ENCODE assay signal across 9 cellular contexts in the genomic region with DNA sequence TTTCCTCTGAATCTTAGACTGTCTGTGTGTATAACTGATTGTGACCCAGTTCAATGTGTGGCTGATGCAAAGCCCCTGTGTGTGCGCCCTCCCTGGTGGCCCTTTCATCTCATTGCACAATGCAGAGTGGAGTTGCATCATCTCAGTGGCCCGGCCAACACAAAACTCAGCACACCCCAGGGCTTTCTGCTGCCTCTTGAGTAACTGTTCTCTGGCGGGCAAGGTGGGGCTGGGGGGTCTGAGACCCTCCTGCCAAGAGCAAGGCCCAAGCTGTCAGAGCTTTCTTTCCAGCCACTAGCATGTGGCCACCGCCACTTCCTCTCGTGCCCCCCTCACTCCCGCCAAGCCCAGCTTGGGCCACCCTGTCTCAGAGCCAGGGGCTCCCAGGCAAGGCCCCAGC.
DNase-seq lines count a peak whose midpoint lies in the region; ATAC-seq and TF ChIP-seq lines count a peak whose summit lies in the region.
"Had no signal": no experiment of that assay in that cellular context is flagged by ENCODE, and none has a peak within 500 bp of the region (broad histone marks: within the 10 kb centered on the region; RNA-seq: fewer than 3 reads in every experiment).

No MANE protein-coding gene starts in this region.

- H4K20me1 ChIP-seq in BLaER1 = no peaks in the 10 kb centered on the region

- H3K36me3 ChIP-seq in BLaER1 = no peaks in the 10 kb centered on the region
- H3K36me3 ChIP-seq in MG63 = no peaks in the 10 kb centered on the region
- no peaks in the 10 kb centered on the region for H3K36me3 ChIP-seq in colonic mucosa
- H3K36me3 ChIP-seq in mesendoderm (ENCODE audit: control insufficient read depth, insufficient read depth, low read length) = no peaks in the 10 kb centered on the region

- H2BK15ac ChIP-seq in mesendoderm (replicated peaks; ENCODE audit: low read depth) = no peak overlapping the region

- ATAC-seq in HG02973 (IDR thresholded peaks at IDR 0.05; ENCODE audit: unreplicated experiment) = no peak

- peak; percentile 47 for DNase-seq in MG63
- peak; percentile 46 for DNase-seq in colonic mucosa
- DNase-seq in mesendoderm = peak; percentile 79
- no peak for DNase-seq in T1000 (lab: John Stamatoyannopoulos, UW)
- no peak for DNase-seq in inferior parietal cortex (ENCODE audit: extremely low spot score)
- no peak for DNase-seq in stimulated activated CD8-positive, alpha-beta memory T cell treated with anti-CD3 and anti-CD28 coated beads, Interleukin-4, amount 100 ng/mL, for 48 hours
- DNase-seq: NCI-H524 treated with DMSO at 0.1 percent for 48 hours had no signal

- H3K4ac ChIP-seq in mesendoderm (ENCODE audit: low read depth, low read length) = peak overlapping the region; percentile 88

- H3K27ac ChIP-seq in BLaER1 = peak overlapping the region; percentile 86
- H3K27ac ChIP-seq in colonic mucosa = no peak overlapping the region
- H3K27ac ChIP-seq in mesendoderm (ENCODE audit: low read depth, low read length) = no peak overlapping the region

- TF ChIP-seq CTCF in colonic mucosa (IDR thresholded peaks at IDR 0.05) = no peak

- H3K4me1 ChIP-seq in BLaER1 = peaks cover 24% of the 10 kb centered on the region
- no peaks in the 10 kb centered on the region for H3K4me1 ChIP-seq in colonic mucosa
- peaks cover 4% of the 10 kb centered on the region for H3K4me1 ChIP-seq in mesendoderm (ENCODE audit: control insufficient read depth, low read depth, low read length)

- H3K79me1 ChIP-seq in mesendoderm (ENCODE audit: low read length) = no peaks in the 10 kb centered on the region

- peak overlapping the region; percentile 51 for H2AK5ac ChIP-seq in mesendoderm (ENCODE audit: low read length)

- no peaks in the 10 kb centered on the region for H3K27me3 ChIP-seq in BLaER1
- no peaks in the 10 kb centered on the region for H3K27me3 ChIP-seq in MG63
- peaks cover 1% of the 10 kb centered on the region for H3K27me3 ChIP-seq in colonic mucosa
- H3K27me3 ChIP-seq in mesendoderm (ENCODE audit: insufficient read depth, low read length, poor library complexity) = no peaks in the 10 kb centered on the region

- no peaks in the 10 kb centered on the region for H3K79me2 ChIP-seq in mesendoderm (ENCODE audit: control insufficient read depth, insufficient read depth, low read length)

- peak overlapping the region; percentile 88 for H3K56ac ChIP-seq in mesendoderm (ENCODE audit: low read length)

- peak overlapping the region; percentile 48 for H3K4me2 ChIP-seq in BLaER1
- no peak overlapping the region for H3K4me2 ChIP-seq in mesendoderm (ENCODE audit: low read length)

- intact Hi-C loops in colonic mucosa (cut with DNase I) = no loop called here

- peak overlapping the region; percentile 49 for H4K5ac ChIP-seq in mesendoderm (ENCODE audit: low read length)

- no peak overlapping the region for H4K8ac ChIP-seq in mesendoderm (ENCODE audit: low read depth, low read length)

- H3K23ac ChIP-seq in mesendoderm (ENCODE audit: low read length) = peak overlapping the region; percentile 7

- H3K4me3 ChIP-seq in BLaER1 = no peak overlapping the region
- H3K4me3 ChIP-seq in MG63 = no peak overlapping the region
- H3K4me3 ChIP-seq in colonic mucosa = no peak overlapping the region
- no peak overlapping the region for H3K4me3 ChIP-seq in mesendoderm (ENCODE audit: low read length)

- H3K18ac ChIP-seq in mesendoderm (ENCODE audit: low read length) = peak overlapping the region; percentile 33

- WGBS in mesendoderm (ENCODE audit: extremely low coverage, insufficient coverage, low lambda C conversion rate) = no CpG with 5 or more reads among the region's 6 CpGs

- peak overlapping the region; percentile 75 for H2BK120ac ChIP-seq in mesendoderm (ENCODE audit: low read depth, low read length)

- 0 out of 2 replicates have a peak overlapping the region, but pooled peaks have one; percentile 19 for H3K9ac ChIP-seq in BLaER1
- H3K9ac ChIP-seq in colonic mucosa (ENCODE audit: low read depth in 2 of 2, low read length in 2 of 2) = no peak overlapping the region
- H3K9ac ChIP-seq in mesendoderm (ENCODE audit: low read length) = peak overlapping the region; percentile 44

- H3K9me3 ChIP-seq in BLaER1 (no peaks in the 10 kb centered on the region), MG63 (no peaks in the 10 kb centered on the region), colonic mucosa (no peaks in the 10 kb centered on the region)

- H2BK5ac ChIP-seq in mesendoderm (ENCODE audit: low read length) = peak overlapping the region; percentile 62

Comparison
In these comparisons a context has a peak if more than half of its experiments do, and no peak if none do; other contexts are left out.
1. H3K9ac ChIP-seq: peak in BLaER1 (single experiment) and mesendoderm (single experiment); none in colonic mucosa (0 of 2).
2. DNase-seq: peak in MG63 (single experiment), colonic mucosa (single experiment) and mesendoderm (single experiment); none in T1000 (single experiment), inferior parietal cortex (single experiment) and stimulated activated CD8-positive, alpha-beta memory T cell treated with anti-CD3 and anti-CD28 coated beads, Interleukin-4, amount 100 ng/mL, for 48 hours (single experiment).